Comparison of ENCODE assay signal across 8 cellular contexts in genomic region chr1:223716302-223716862, GRCh38. TPM values are rescaled to one million over a fixed set of nuclear protein-coding genes. Genes with fewer than 3 reads are reported as not detected.
A peak's percentile ranks its signal among the peaks of the same experiment; 100 is the strongest.
DNase-seq lines count a peak whose midpoint lies in the region; ATAC-seq and TF ChIP-seq lines count a peak whose summit lies in the region.

No MANE protein-coding gene starts in this region.

- no peak for TF ChIP-seq POLR2A in tibial nerve (IDR thresholded peaks at IDR 0.05)

- H3K4me1 ChIP-seq in tibial nerve: peaks cover 0 to 79% (median 41%) of the 10 kb centered on the region in 4 donors

- H3K36me3 Mint-ChIP-seq in activated CD4-positive, alpha-beta T cell treated with anti-CD3 and anti-CD28 coated beads, Interleukin-2, amount 10 ng/mL, durations not matched to agents 24 days and 14 days (ENCODE audit: low read depth): peaks cover 45% of the 10 kb centered on the region

- 53 to 66% methylated on average over 7 of the region's 7 CpGs for WGBS in tibial nerve, 2 donors

- peak overlapping the region; percentile 76 for H3K4me3 Mint-ChIP-seq in activated CD4-positive, alpha-beta T cell treated with anti-CD3 and anti-CD28 coated beads, Interleukin-2, amount 10 ng/mL, durations not matched to agents 24 days and 14 days

- no peaks in the 10 kb centered on the region for H3K9me3 Mint-ChIP-seq in activated CD4-positive, alpha-beta T cell treated with anti-CD3 and anti-CD28 coated beads, Interleukin-2, amount 10 ng/mL, durations not matched to agents 24 days and 14 days

- peaks cover 0 to 44% (median 0%) of the 10 kb centered on the region in 3 donors for H3K36me3 ChIP-seq in tibial nerve

- peak overlapping the region; percentile 89 for H3K27ac Mint-ChIP-seq in activated CD4-positive, alpha-beta T cell treated with anti-CD3 and anti-CD28 coated beads, Interleukin-2, amount 10 ng/mL, durations not matched to agents 24 days and 14 days

- peak overlapping the region in 3 of 4 donors; percentile 20 to 58 (median 49) for H3K27ac ChIP-seq in tibial nerve

- TF ChIP-seq CTCF in fibroblast of mammary gland (conservative IDR thresholded peaks at IDR 0.05; ENCODE audit: control insufficient read depth, insufficient read depth, low read depth, low read length) (no peak), tibial nerve (IDR thresholded peaks at IDR 0.05) (no peak)

- peak; percentile 63 for ATAC-seq in HG03378 (IDR thresholded peaks at IDR 0.05; ENCODE audit: unreplicated experiment)

- H3K4me3 ChIP-seq in fibroblast of mammary gland (ENCODE audit: control insufficient read depth, low read depth, low read length): peak overlapping the region; percentile 25
- no peak overlapping the region for H3K4me3 ChIP-seq in tibial nerve

- no peak for TF ChIP-seq EP300 in tibial nerve (IDR thresholded peaks at IDR 0.05)

- no peaks in the 10 kb centered on the region for H3K27me3 Mint-ChIP-seq in activated CD4-positive, alpha-beta T cell treated with anti-CD3 and anti-CD28 coated beads, Interleukin-2, amount 10 ng/mL, durations not matched to agents 24 days and 14 days

- H3K9me3 ChIP-seq in tibial nerve: no peaks in the 10 kb centered on the region

- DNase-seq in stimulated activated CD4-positive, alpha-beta T cell treated with anti-CD3 and anti-CD28 coated beads, Interleukin-2, amount 100 ng/mL, for 24 hours: peak; percentile 34 to 35
- no peak for DNase-seq in stimulated activated CD4-positive, alpha-beta T cell treated with anti-CD3 and anti-CD28 coated beads, Interleukin-12 subunit alpha, Interleukin-12 subunit beta, amount 100 ng/mL, for 4 hours
- DNase-seq in activated CD4-positive, alpha-beta T cell treated with anti-CD3 and anti-CD28 coated beads, Interleukin-2, amount 10 ng/mL, durations not matched to agents 24 days and 14 days: peak; percentile 91
- DNase-seq in fibroblast of mammary gland (ENCODE audit: low read depth) (no peak), tibial nerve (ENCODE audit: low spot score in 2 of 2) (no peak), SHP77 treated with DMSO at 0.1 percent for 48 hours (lab: John Stamatoyannopoulos, UW) (no peak), NCI-H1048 (lab: John Stamatoyannopoulos, UW) (no peak)

- H3K27me3 ChIP-seq in tibial nerve: no peaks in the 10 kb centered on the region

- peaks cover 73% of the 10 kb centered on the region for H3K4me1 Mint-ChIP-seq in activated CD4-positive, alpha-beta T cell treated with anti-CD3 and anti-CD28 coated beads, Interleukin-2, amount 10 ng/mL, durations not matched to agents 24 days and 14 days

- intact Hi-C loops in activated CD4-positive, alpha-beta T cell treated with anti-CD3 and anti-CD28 coated beads, Interleukin-2, amount 10 ng/mL, durations not matched to agents 24 days and 14 days (cut with micrococcal nuclease): loop anchor here (1.0 to 10.0 kb wide), 5 partner anchors 10 to 1002 kb away; partner anchors contain the start of genes AIDA and BROX

RNA-seq across cellular contexts. Expression of gene CAPN2, which starts 4.0 kb away (rescaled TPM):
- 69.6 and 73.1 TPM in 2 replicates for total RNA-seq in activated CD4-positive, alpha-beta T cell treated with anti-CD3 and anti-CD28 coated beads, Interleukin-2, amount 10 ng/mL, durations not matched to agents 24 days and 14 days
- 100 to 1,000 TPM; 160 to 207 (median 177) TPM for total RNA-seq in tibial nerve

RNA-seq across cellular contexts. Expression of gene CAPN8, which starts 50.9 kb away (rescaled TPM):
- not detected in 2 replicates for total RNA-seq in activated CD4-positive, alpha-beta T cell treated with anti-CD3 and anti-CD28 coated beads, Interleukin-2, amount 10 ng/mL, durations not matched to agents 24 days and 14 days
- not detected for total RNA-seq in tibial nerve

Comparison
In these comparisons a context has a peak if more than half of its experiments do, and no peak if none do; other contexts are left out.
1. DNase-seq: peak in stimulated activated CD4-positive, alpha-beta T cell treated with anti-CD3 and anti-CD28 coated beads, Interleukin-2, amount 100 ng/mL, for 24 hours (2 of 2) and activated CD4-positive, alpha-beta T cell treated with anti-CD3 and anti-CD28 coated beads, Interleukin-2, amount 10 ng/mL, durations not matched to agents 24 days and 14 days (single experiment); none in stimulated activated CD4-positive, alpha-beta T cell treated with anti-CD3 and anti-CD28 coated beads, Interleukin-12 subunit alpha, Interleukin-12 subunit beta, amount 100 ng/mL, for 4 hours (single experiment), fibroblast of mammary gland (single experiment), tibial nerve (0 of 2), SHP77 treated with DMSO at 0.1 percent for 48 hours (single experiment) and NCI-H1048 (single experiment).